ENCODE assay signal across 16 cellular contexts in the genomic region with DNA sequence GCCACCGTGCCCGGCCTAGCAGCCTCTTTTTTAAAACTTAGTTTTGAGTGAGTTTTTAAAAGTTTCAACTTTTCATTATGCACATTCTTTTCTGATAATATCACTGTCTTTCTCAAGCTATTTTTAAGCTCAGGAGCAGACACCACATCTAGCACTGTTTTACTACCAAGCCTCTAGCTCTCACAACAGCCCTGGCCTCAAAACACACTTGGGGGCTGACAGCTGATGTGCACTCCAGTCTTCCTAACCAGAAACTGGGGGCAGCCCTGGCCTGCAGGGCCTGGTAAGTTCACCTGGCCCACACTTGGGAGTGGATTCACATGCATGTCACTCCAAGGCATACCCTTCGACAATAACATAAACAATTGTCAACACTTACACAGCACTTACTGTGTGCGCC.
"Had no signal": no experiment of that assay in that cellular context is flagged by ENCODE, and none has a peak within 500 bp of the region (broad histone marks: within the 10 kb centered on the region; RNA-seq: fewer than 3 reads in every experiment).

No MANE protein-coding gene starts in this region.

- H3K79me2 ChIP-seq: hepatocyte had no signal

- H3K9me3 Mint-ChIP-seq: activated B cell treated with CpG ODN at 0.5 μM for 24 hours; activated naive CD8-positive, alpha-beta T cell treated with anti-CD3 and anti-CD28 coated beads, Interleukin-2, amount 10 ng/mL, durations not matched to agents 7 days and 5 days; naive thymus-derived CD8-positive, alpha-beta T cell; stimulated activated naive CD8-positive, alpha-beta T cell treated with anti-CD3 and anti-CD28 coated beads, Interleukin-15, Interleukin-2, amounts not matched to agents 100 ng/mL and 50 ng/mL, for 24 hours had no signal

- H3K9me3 ChIP-seq: left lung, upper lobe of right lung had no signal

- H3K27me3 Mint-ChIP-seq: activated B cell treated with CpG ODN at 0.5 μM for 24 hours; activated naive CD8-positive, alpha-beta T cell treated with anti-CD3 and anti-CD28 coated beads, Interleukin-2, amount 10 ng/mL, durations not matched to agents 7 days and 5 days; stimulated activated naive CD8-positive, alpha-beta T cell treated with anti-CD3 and anti-CD28 coated beads, Interleukin-15, Interleukin-2, amounts not matched to agents 100 ng/mL and 50 ng/mL, for 24 hours had no signal

- H3K27ac Mint-ChIP-seq: activated B cell treated with CpG ODN at 0.5 μM for 24 hours; activated naive CD8-positive, alpha-beta T cell treated with anti-CD3 and anti-CD28 coated beads, Interleukin-2, amount 10 ng/mL, durations not matched to agents 7 days and 5 days; stimulated activated naive CD8-positive, alpha-beta T cell treated with anti-CD3 and anti-CD28 coated beads, Interleukin-15, Interleukin-2, amounts not matched to agents 100 ng/mL and 50 ng/mL, for 24 hours had no signal

- H3K4me1 ChIP-seq: left lung, upper lobe of right lung had no signal

- DNase-seq: activated B cell treated with CpG ODN at 0.5 μM for 24 hours; activated CD4-positive, alpha-beta T cell treated with anti-CD3 and anti-CD28 coated beads for 48 hours; activated naive CD4-positive, alpha-beta T cell; activated naive CD8-positive, alpha-beta T cell treated with anti-CD3 and anti-CD28 coated beads, Interleukin-2, amount 10 ng/mL, durations not matched to agents 7 days and 5 days; activated T-cell treated with anti-CD3 and anti-CD28 coated beads for 4 hours; anterior cingulate cortex; erythroblast; kidney; left lung; mammary epithelial cell; naive thymus-derived CD8-positive, alpha-beta T cell; small intestine; T-helper 2 cell; upper lobe of right lung had no signal

- H3K4me2 ChIP-seq: hepatocyte had no signal

- H3K27me3 ChIP-seq: hepatocyte, left lung, upper lobe of right lung had no signal

- H2AFZ ChIP-seq: hepatocyte had no signal

- ATAC-seq: left lung; naive thymus-derived CD8-positive, alpha-beta T cell; upper lobe of right lung had no signal

- H3K27ac ChIP-seq: hepatocyte, left lung, upper lobe of right lung had no signal

- H3K4me1 Mint-ChIP-seq: activated B cell treated with CpG ODN at 0.5 μM for 24 hours; activated naive CD8-positive, alpha-beta T cell treated with anti-CD3 and anti-CD28 coated beads, Interleukin-2, amount 10 ng/mL, durations not matched to agents 7 days and 5 days; naive thymus-derived CD8-positive, alpha-beta T cell had no signal

- H3K4me3 Mint-ChIP-seq: activated B cell treated with CpG ODN at 0.5 μM for 24 hours; activated naive CD8-positive, alpha-beta T cell treated with anti-CD3 and anti-CD28 coated beads, Interleukin-2, amount 10 ng/mL, durations not matched to agents 7 days and 5 days; naive thymus-derived CD8-positive, alpha-beta T cell; stimulated activated naive CD8-positive, alpha-beta T cell treated with anti-CD3 and anti-CD28 coated beads, Interleukin-15, Interleukin-2, amounts not matched to agents 100 ng/mL and 50 ng/mL, for 24 hours had no signal

- H3K4me3 ChIP-seq: hepatocyte, left lung, upper lobe of right lung had no signal
